ENCODE assay signal across 1 cellular context in genomic region chr2:128717758-128718710, GRCh38.
TF ChIP-seq lines count a peak whose summit lies in the region.

No MANE protein-coding gene starts in this region.

TF ChIP-seq in SK-N-SH, 30 proteins besides CTCF, POLR2A, EP300 and RAD21 (continued from another document):
- no peak for TF ChIP-seq USF1 (IDR thresholded peaks at IDR 0.05; ENCODE audit: borderline replicate concordance, low read depth)
